ENCODE assay signal across 8 cellular contexts in genomic region chr17:17783825-17784598, GRCh38. TPM values are rescaled to one million over a fixed set of nuclear protein-coding genes. Genes with fewer than 3 reads are reported as not detected.
DNase-seq lines count a peak whose midpoint lies in the region; ATAC-seq and TF ChIP-seq lines count a peak whose summit lies in the region.

No MANE protein-coding gene starts in this region.

- peak overlapping the region; percentile 65 for H3K9ac ChIP-seq in iPS-18a (ENCODE audit: low read length)

- no peak for TF ChIP-seq CTCF in sigmoid colon (IDR thresholded peaks at IDR 0.05)

- H3K4me3 ChIP-seq in iPS-18a (ENCODE audit: low read length) (peak overlapping the region; percentile 68), sigmoid colon (peak overlapping the region; percentile 21 to 56 (median 55))

- ATAC-seq in Right ventricle myocardium inferior (peak; percentile 8), HG03095 (IDR thresholded peaks at IDR 0.05; ENCODE audit: unreplicated experiment) (no peak)

- TF ChIP-seq POLR2A in sigmoid colon (IDR thresholded peaks at IDR 0.05) = no peak

- H3K4me1 ChIP-seq in iPS-18a (ENCODE audit: control insufficient read depth, low read depth, low read length) = peaks cover 30% of the 10 kb centered on the region
- H3K4me1 ChIP-seq in sigmoid colon = peaks cover 2 to 75% (median 64%) of the 10 kb centered on the region in 4 donors

- H3K36me3 ChIP-seq in iPS-18a (ENCODE audit: control insufficient read depth, low read depth, low read length) = no peaks in the 10 kb centered on the region
- no peaks in the 10 kb centered on the region for H3K36me3 ChIP-seq in sigmoid colon

- H3K9me3 ChIP-seq in iPS-18a (ENCODE audit: control insufficient read depth, low read depth, low read length) (no peaks in the 10 kb centered on the region), sigmoid colon (no peaks in the 10 kb centered on the region)

- H3K27ac ChIP-seq in iPS-18a (ENCODE audit: low read length) (no peak overlapping the region), sigmoid colon (peak overlapping the region; percentile 87 to 93 (median 92))

- TF ChIP-seq EP300 in sigmoid colon (IDR thresholded peaks at IDR 0.05) = no peak

- 7 to 12% methylated on average over 35 of the region's 35 CpGs for WGBS in sigmoid colon, 2 donors

- DNase-seq in Right ventricle myocardium inferior (ENCODE audit: missing footprints) (no peak), cardiac septum (ENCODE audit: low spot score) (no peak), NCI-H345 (lab: John Stamatoyannopoulos, UW) (peak; percentile 51), astrocyte of the hippocampus (ENCODE audit: low read depth, low spot score) (peak; percentile 89), sigmoid colon (no peak), T1000 (lab: John Stamatoyannopoulos, UW) (no peak)

- H3K27me3 ChIP-seq in iPS-18a (ENCODE audit: control insufficient read depth, insufficient read depth, low read length) (peaks cover 37% of the 10 kb centered on the region), sigmoid colon (no peaks in the 10 kb centered on the region)

- intact Hi-C loops in Right ventricle myocardium inferior (cut with DNase I) = loop anchor here (2.0 kb wide), 3 partner anchors 31 to 101 kb away; no protein-coding TSS in a partner anchor
- intact Hi-C loops in cardiac septum (cut with DNase I) = loop anchor here (10.0 kb wide), 1 partner anchor 99 kb away; the partner anchor contains the start of gene RAI1
- intact Hi-C loops in sigmoid colon (cut with DNase I) = loop anchor here (2.0 to 5.0 kb wide), 3 partner anchors 42 to 103 kb away; partner anchors contain the start of gene RAI1

RNA-seq across cellular contexts. Expression of gene SREBF1, which starts 52.8 kb away (rescaled TPM):
- total RNA-seq in Right ventricle myocardium inferior (18.9 TPM), cardiac septum (17.1 TPM), sigmoid colon (10 to 100 TPM; 26.0 to 53.5 (median 43.5) TPM)
- 100 to 1,000 TPM in 1 of 3 donors, 10 to 100 TPM in 2; 10.2 to 172 (median 14.3) TPM for polyA plus RNA-seq in sigmoid colon

Comparison
In these comparisons a context has a peak if more than half of its experiments do, and no peak if none do; other contexts are left out.
1. DNase-seq: peak in NCI-H345 (single experiment) and astrocyte of the hippocampus (single experiment); none in Right ventricle myocardium inferior (single experiment), cardiac septum (single experiment), sigmoid colon (single experiment) and T1000 (single experiment).